In the genomic region with DNA sequence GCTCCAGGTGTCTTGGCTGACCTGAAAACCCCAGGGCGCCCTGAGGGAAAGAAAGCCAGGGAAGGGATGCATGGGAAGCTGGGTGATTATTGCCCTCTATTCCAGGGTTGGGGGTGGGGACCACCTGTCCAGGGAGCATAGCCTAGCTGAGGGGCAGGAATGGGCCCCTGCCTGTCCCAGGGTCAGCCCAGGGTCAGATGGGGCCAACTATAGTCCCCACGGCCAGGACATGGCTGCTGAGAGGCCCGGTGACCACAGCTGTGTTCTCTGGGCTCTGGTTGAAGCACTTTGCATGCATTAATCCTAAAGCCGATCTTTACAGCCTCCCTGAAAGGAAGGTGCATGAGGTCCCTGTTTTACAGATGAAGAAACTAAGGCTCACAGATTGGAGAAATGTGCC, we compare ENCODE assay signal across 16 cellular contexts. TPM values are rescaled to one million over a fixed set of nuclear protein-coding genes. Genes with fewer than 3 reads are reported as not detected.
DNase-seq lines count a peak whose midpoint lies in the region; ATAC-seq and TF ChIP-seq lines count a peak whose summit lies in the region.
"Had no signal": no experiment of that assay in that cellular context is flagged by ENCODE, and none has a peak within 500 bp of the region (broad histone marks: within the 10 kb centered on the region; RNA-seq: fewer than 3 reads in every experiment).

No MANE protein-coding gene starts in this region.

- H2AFZ ChIP-seq in OCI-LY3 (ENCODE audit: low read depth, low read length) (peak overlapping the region; percentile 70; the same call in 1 of the 2 replicates), hepatocyte (no peak overlapping the region)

- WGBS in hepatocyte (ENCODE audit: low lambda C conversion rate, missing lambda C conversion rate): 67% methylated on average over 4 of the region's 4 CpGs

- TF ChIP-seq CTCF in DOHH2 (IDR thresholded peaks at IDR 0.05; ENCODE audit: low read depth, low read length, poor library complexity, severe bottlenecking) (no peak), OCI-LY3 (IDR thresholded peaks at IDR 0.05; ENCODE audit: low read depth, low read length) (no peak), hepatocyte (IDR thresholded peaks at IDR 0.05; ENCODE audit: poor library complexity) (no peak), type B pancreatic cell (conservative IDR thresholded peaks at IDR 0.05) (no peak)

- H3K4me1 ChIP-seq in DOHH2 (ENCODE audit: control insufficient read depth, low read length) (peaks cover 72% of the 10 kb centered on the region), OCI-LY3 (ENCODE audit: low read length) (peaks cover 30% of the 10 kb centered on the region), hepatocyte (ENCODE audit: insufficient read depth) (peaks cover 20% of the 10 kb centered on the region)
- H3K4me1 ChIP-seq: BE2C had no signal

- H3K4me3 Mint-ChIP-seq in type B pancreatic cell: no peak overlapping the region

- H3K4me2 ChIP-seq in DOHH2 (ENCODE audit: low read length) (peak overlapping the region; percentile 78), OCI-LY3 (ENCODE audit: low read length) (peak overlapping the region; percentile 74; the same call in 1 of the 2 replicates), hepatocyte (no peak overlapping the region)

- no peak for ATAC-seq in GM18909 (IDR thresholded peaks at IDR 0.05; ENCODE audit: poor library complexity, unreplicated experiment)
- ATAC-seq in HG02678 (IDR thresholded peaks at IDR 0.05; ENCODE audit: unreplicated experiment): no peak

- H3K9me2 ChIP-seq in DOHH2 (replicated peaks; ENCODE audit: control insufficient read depth, low read length) (no peaks in the 10 kb centered on the region), hepatocyte (replicated peaks; ENCODE audit: insufficient read depth) (no peaks in the 10 kb centered on the region)

- H3K9ac ChIP-seq in OCI-LY3 (ENCODE audit: low read length): peak overlapping the region; percentile 55; the same call in 1 of the 2 replicates

- H3K27me3 ChIP-seq in DOHH2 (ENCODE audit: control insufficient read depth, low read length) (no peaks in the 10 kb centered on the region), OCI-LY3 (ENCODE audit: low read depth, low read length) (no peaks in the 10 kb centered on the region), hepatocyte (no peaks in the 10 kb centered on the region)
- H3K27me3 ChIP-seq: BE2C had no signal

- H3K79me2 ChIP-seq in DOHH2 (ENCODE audit: control insufficient read depth, low read length) (no peaks in the 10 kb centered on the region), OCI-LY3 (ENCODE audit: low read length) (no peaks in the 10 kb centered on the region), hepatocyte (no peaks in the 10 kb centered on the region)

- no peaks in the 10 kb centered on the region for H3K9me3 Mint-ChIP-seq in type B pancreatic cell

- H4K20me1 ChIP-seq in DOHH2 (ENCODE audit: control insufficient read depth, insufficient read depth, low read depth, low read length): no peaks in the 10 kb centered on the region
- no peaks in the 10 kb centered on the region for H4K20me1 ChIP-seq in OCI-LY3 (ENCODE audit: insufficient read depth, low read length)
- no peaks in the 10 kb centered on the region for H4K20me1 ChIP-seq in hepatocyte (ENCODE audit: insufficient read depth, poor library complexity, severe bottlenecking)

- H3F3A ChIP-seq in DOHH2 (ENCODE audit: control insufficient read depth, insufficient read depth): 0 out of 2 replicates have a peak, but pooled peaks cover 3% of the 10 kb centered on the region

- H3K27me3 Mint-ChIP-seq in type B pancreatic cell: no peaks in the 10 kb centered on the region

- peak overlapping the region; percentile 60 for H3K27ac ChIP-seq in DOHH2 (ENCODE audit: low read depth, low read length)
- H3K27ac ChIP-seq in OCI-LY3 (ENCODE audit: low read length): peak overlapping the region; percentile 46; the same call in 1 of the 2 replicates
- no peak overlapping the region for H3K27ac ChIP-seq in hepatocyte

- DNase-seq in hepatocyte (ENCODE audit: low spot score) (peak; percentile 2), type B pancreatic cell (ENCODE audit: extremely low spot score, unreplicated experiment) (no peak), kidney glomerular epithelial cell (lab: John Stamatoyannopoulos, UW) (no peak)
- DNase-seq: BE2C, DMS153, KG1, MM.1S, NCI-H1105, NCI-H187, NCI-H446, NCI-H748 treated with DMSO at 0.1 percent for 48 hours, SIG-M5 had no signal

- H3K36me3 ChIP-seq in DOHH2 (ENCODE audit: control insufficient read depth, low read length) (no peaks in the 10 kb centered on the region), OCI-LY3 (replicated peaks; ENCODE audit: low read depth, low read length) (no peaks in the 10 kb centered on the region), hepatocyte (replicated peaks; ENCODE audit: insufficient read depth, low read depth) (no peaks in the 10 kb centered on the region)
- H3K36me3 ChIP-seq: BE2C had no signal

- no peaks in the 10 kb centered on the region for H3K36me3 Mint-ChIP-seq in type B pancreatic cell

- peak overlapping the region; percentile 29 for H3K27ac Mint-ChIP-seq in type B pancreatic cell

- H3K4me1 Mint-ChIP-seq in type B pancreatic cell (ENCODE audit: unreplicated experiment): peaks cover 37% of the 10 kb centered on the region

- H3K9me3 ChIP-seq in DOHH2 (ENCODE audit: control insufficient read depth, insufficient read depth, low read length): no peaks in the 10 kb centered on the region
- H3K9me3 ChIP-seq in OCI-LY3 (ENCODE audit: insufficient read depth, low read length): no peaks in the 10 kb centered on the region
- H3K9me3 ChIP-seq in hepatocyte (ENCODE audit: low read depth): no peaks in the 10 kb centered on the region
- H3K9me3 ChIP-seq: BE2C had no signal

- H3K4me3 ChIP-seq in DOHH2 (ENCODE audit: low read length) (peak overlapping the region; percentile 70), OCI-LY3 (ENCODE audit: low read length) (no peak overlapping the region), hepatocyte (no peak overlapping the region)

RNA-seq across cellular contexts. Expression of a gene that starts 30.1 kb away (rescaled TPM):
- total RNA-seq in hepatocyte: 101 and 111 TPM in 2 replicates
- polyA plus RNA-seq in hepatocyte: 345 and 404 TPM in 2 replicates
- total RNA-seq in type B pancreatic cell (ENCODE audit: low replicate concordance): 457 and 564 TPM in 2 replicates
